12 cellular contexts compared by ENCODE assay signal in the genomic region with DNA sequence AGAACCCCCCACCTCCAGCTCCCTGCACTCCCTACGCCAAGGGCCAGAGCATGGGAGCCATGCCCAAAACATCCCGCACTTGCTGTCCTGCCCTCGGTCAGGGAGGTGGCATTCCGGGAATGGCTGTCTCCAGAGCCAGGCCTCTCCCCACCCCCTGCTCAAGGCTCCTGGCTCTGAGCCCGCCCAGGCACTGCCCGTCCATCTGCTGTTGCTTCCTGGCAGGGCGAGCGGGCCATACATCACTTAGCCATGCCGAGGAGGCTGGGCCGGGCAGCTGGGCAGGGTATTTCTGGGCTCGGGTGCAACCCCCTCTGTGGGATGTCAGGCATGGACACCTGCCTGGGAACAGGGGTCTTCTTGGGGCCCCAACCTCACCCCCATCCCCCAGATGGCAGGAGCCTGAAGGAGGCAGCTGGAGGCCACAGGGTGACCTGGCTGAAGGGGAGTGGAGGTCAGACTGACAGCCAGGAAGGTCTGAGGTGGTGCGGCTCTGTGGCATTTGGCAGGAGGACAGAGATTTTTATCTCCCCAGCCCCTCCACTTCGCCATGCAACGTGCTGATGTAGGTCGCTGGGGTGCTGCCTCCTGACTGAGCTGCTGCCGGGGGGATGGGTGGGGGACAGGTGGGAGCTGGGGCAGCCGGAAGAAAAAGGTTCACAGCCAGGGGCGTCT. TPM values are rescaled to one million over a fixed set of nuclear protein-coding genes. Genes with fewer than 3 reads are reported as not detected.
DNase-seq lines count a peak whose midpoint lies in the region; ATAC-seq and TF ChIP-seq lines count a peak whose summit lies in the region.
"Had no signal": no experiment of that assay in that cellular context is flagged by ENCODE, and none has a peak within 500 bp of the region (broad histone marks: within the 10 kb centered on the region; RNA-seq: fewer than 3 reads in every experiment).

No MANE protein-coding gene starts in this region.

- H3K27ac Mint-ChIP-seq in Calu3 (ENCODE audit: unreplicated experiment): no peak overlapping the region
- H3K27ac Mint-ChIP-seq: activated CD4-positive, alpha-beta T cell treated with anti-CD3 and anti-CD28 coated beads, Interleukin-2, amount 10 ng/mL, durations not matched to agents 24 days and 14 days had no signal

- H2BK5ac ChIP-seq in neuronal stem cell (ENCODE audit: low read length): peak overlapping the region; percentile 29

- no peak overlapping the region for H2BK12ac ChIP-seq in neuronal stem cell (ENCODE audit: low read length)

- intact Hi-C loops in Calu3 (cut with micrococcal nuclease; ENCODE audit: unreplicated experiment): no loop called here

- DNase-seq in Calu3 (peak; percentile 43), NCI-H1092 treated with DMSO at 0.1 percent for 48 hours (lab: John Stamatoyannopoulos, UW) (peak; percentile 77), neuronal stem cell (ENCODE audit: low spot score) (no peak), SW480 (ENCODE audit: low spot score) (no peak), OCI-M1 (lab: John Stamatoyannopoulos, UW) (no peak), AML-193 (lab: John Stamatoyannopoulos, UW) (no peak)
- DNase-seq: activated CD4-positive, alpha-beta T cell treated with anti-CD3 and anti-CD28 coated beads, Interleukin-2, amount 10 ng/mL, durations not matched to agents 24 days and 14 days; KBM-7 had no signal

- ATAC-seq in GM21515 (IDR thresholded peaks at IDR 0.05; ENCODE audit: unreplicated experiment): no peak

- H3K14ac ChIP-seq in neuronal stem cell (ENCODE audit: low read length): peak overlapping the region; percentile 43

- H3K4me3 Mint-ChIP-seq in Calu3 (ENCODE audit: low read depth, unreplicated experiment): no peak overlapping the region
- H3K4me3 Mint-ChIP-seq: activated CD4-positive, alpha-beta T cell treated with anti-CD3 and anti-CD28 coated beads, Interleukin-2, amount 10 ng/mL, durations not matched to agents 24 days and 14 days had no signal

- no peak overlapping the region for H3K4me3 ChIP-seq in neuronal stem cell (ENCODE audit: low read length in 2 of 2)

- WGBS in neuronal stem cell (ENCODE audit: extremely low coverage in 2 of 2, insufficient read length in 2 of 2, insufficient replicate concordance in 1 of 2), 2 donors: no CpG with 5 or more reads among the region's 18 CpGs

- peaks cover 0 to 54% (median 3%) of the 10 kb centered on the region in 3 experiments for H3K27me3 ChIP-seq in neuronal stem cell (ENCODE audit: control insufficient read depth in 3 of 3, insufficient read depth in 3 of 3, low read depth in 1 of 3, low read length in 3 of 3)

- peaks cover 97% of the 10 kb centered on the region for H3K27me3 Mint-ChIP-seq in Calu3 (ENCODE audit: unreplicated experiment)

- no peaks in the 10 kb centered on the region for H3K9me3 Mint-ChIP-seq in Calu3 (ENCODE audit: low read depth, unreplicated experiment)
- H3K9me3 Mint-ChIP-seq: activated CD4-positive, alpha-beta T cell treated with anti-CD3 and anti-CD28 coated beads, Interleukin-2, amount 10 ng/mL, durations not matched to agents 24 days and 14 days had no signal

- no TSS peak for BruUV-seq in Calu3 (replicated peaks; lab: Mats Ljungman, UMichigan)

- H3K23ac ChIP-seq in neuronal stem cell (ENCODE audit: low read depth, low read length, poor library complexity): peak overlapping the region; percentile 23

- H2AFZ ChIP-seq in neuronal stem cell (ENCODE audit: low read length): no peak overlapping the region

- no peak overlapping the region for H4K91ac ChIP-seq in neuronal stem cell (ENCODE audit: low read depth, low read length, poor library complexity)

- no peaks in the 10 kb centered on the region for H3K36me3 ChIP-seq in neuronal stem cell (replicated peaks in 1 of 2; ENCODE audit: control insufficient read depth in 2 of 2, insufficient read depth in 2 of 2, low read length in 2 of 2)

- peaks cover 0 to 2% of the 10 kb centered on the region in 2 donors for H3K9me3 ChIP-seq in neuronal stem cell (replicated peaks in 1 of 2; ENCODE audit: control insufficient read depth in 2 of 2, insufficient read depth in 1 of 2, low read depth in 1 of 2, low read length in 2 of 2)

- H3K18ac ChIP-seq in neuronal stem cell (ENCODE audit: low read length): peak overlapping the region; percentile 4

- TF ChIP-seq CTCF in Calu3 (IDR thresholded peaks at IDR 0.05; ENCODE audit: unreplicated experiment): no peak
- TF ChIP-seq CTCF in VCaP (conservative IDR thresholded peaks at IDR 0.05): no peak

- H3K27ac ChIP-seq in VCaP (peak overlapping the region; percentile 43; the same call in 1 of the 2 replicates), neuronal stem cell (replicated peaks; ENCODE audit: low read length) (no peak overlapping the region)
- H3K27ac ChIP-seq: C4-2B had no signal

- H2BK15ac ChIP-seq in neuronal stem cell (ENCODE audit: low read length): no peak overlapping the region

- peak overlapping the region; percentile 63 for H3K9ac ChIP-seq in neuronal stem cell (ENCODE audit: low read depth, low read length, poor library complexity)

- no peak overlapping the region for H3K4me2 ChIP-seq in neuronal stem cell (ENCODE audit: insufficient read depth, low read length, poor library complexity, severe bottlenecking)

- H3K79me1 ChIP-seq in neuronal stem cell (ENCODE audit: low read depth, low read length): peaks cover 2% of the 10 kb centered on the region

- peaks cover 7 to 8% of the 10 kb centered on the region in 2 donors for H3K4me1 ChIP-seq in neuronal stem cell (ENCODE audit: control insufficient read depth in 2 of 2, insufficient read depth in 1 of 2, low read depth in 1 of 2, low read length in 2 of 2)

- no peak overlapping the region for H4K8ac ChIP-seq in neuronal stem cell (ENCODE audit: low read depth, low read length)

- no peak overlapping the region for H2BK120ac ChIP-seq in neuronal stem cell (ENCODE audit: low read depth, low read length)

- CTCF ChIA-PET in Calu3 (lab: Charles Lee): interaction anchor here (0.6 kb wide), 1 partner anchor 46 kb away, joined by 12 read pairs; no protein-coding TSS in a partner anchor

- H3K4ac ChIP-seq in neuronal stem cell (ENCODE audit: low read length): no peak overlapping the region

- H3K36me3 Mint-ChIP-seq in Calu3 (ENCODE audit: insufficient read depth, unreplicated experiment): peaks cover under 1% of the 10 kb centered on the region

- no peak overlapping the region for H2AK5ac ChIP-seq in neuronal stem cell (ENCODE audit: low read depth, low read length)

- H3K4me1 Mint-ChIP-seq in Calu3 (ENCODE audit: low read depth, unreplicated experiment): peaks cover 14% of the 10 kb centered on the region
- H3K4me1 Mint-ChIP-seq: activated CD4-positive, alpha-beta T cell treated with anti-CD3 and anti-CD28 coated beads, Interleukin-2, amount 10 ng/mL, durations not matched to agents 24 days and 14 days had no signal

RNA-seq across cellular contexts. Expression of a gene that starts 8.7 kb away (rescaled TPM):
- not detected in 2 replicates for total RNA-seq in Calu3 (2022)
- 0.04 TPM for polyA plus RNA-seq in neuronal stem cell (2013, experiment 1 of 2)
- 0.04 TPM for polyA plus RNA-seq in neuronal stem cell (2013, experiment 2 of 2)
- total RNA-seq: activated CD4-positive, alpha-beta T cell treated with anti-CD3 and anti-CD28 coated beads, Interleukin-2, amount 10 ng/mL, durations not matched to agents 24 days and 14 days; posterior vena cava had no signal

RNA-seq across cellular contexts. Expression of a gene that starts 55.7 kb away (rescaled TPM):
- 20.5 and 21.0 TPM in 2 replicates for total RNA-seq in Calu3 (2022)
- polyA plus RNA-seq in neuronal stem cell (2013, experiment 1 of 2): 23.3 TPM
- polyA plus RNA-seq in neuronal stem cell (2013, experiment 2 of 2): 23.0 TPM

RNA-seq across cellular contexts. Expression of a gene that starts 56.1 kb away (rescaled TPM):
- 113 and 120 TPM in 2 replicates for total RNA-seq in Calu3 (2022)
- polyA plus RNA-seq in neuronal stem cell (2013, experiment 1 of 2): 169 TPM
- 171 TPM for polyA plus RNA-seq in neuronal stem cell (2013, experiment 2 of 2)

Comparison
In these comparisons a context has a peak if more than half of its experiments do, and no peak if none do; other contexts are left out.
1. DNase-seq: peak in Calu3 (single experiment) and NCI-H1092 treated with DMSO at 0.1 percent for 48 hours (single experiment); none in neuronal stem cell (single experiment), SW480 (single experiment), OCI-M1 (single experiment) and AML-193 (0 of 2).